In the genomic region with DNA sequence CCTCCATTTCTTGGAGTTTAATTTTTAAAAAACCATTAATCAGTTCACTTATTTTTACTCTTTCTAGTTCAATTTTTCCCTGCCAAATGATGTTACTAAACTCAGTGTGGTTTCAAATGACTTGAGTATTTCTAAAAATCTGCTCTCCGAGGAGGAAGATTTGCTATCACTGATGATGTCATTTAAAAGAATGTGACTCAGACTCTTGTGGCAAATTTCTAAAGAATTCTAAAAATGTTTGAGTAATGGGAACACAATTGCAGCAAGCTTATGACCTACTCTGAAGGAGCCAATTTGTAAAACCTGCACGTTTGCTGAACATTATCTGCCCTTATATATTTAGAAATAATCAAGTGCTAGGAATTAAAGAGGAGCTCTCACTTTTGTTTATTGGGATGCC, we compare ENCODE assay signal across 12 cellular contexts.
DNase-seq lines count a peak whose midpoint lies in the region; ATAC-seq, FAIRE-seq and TF ChIP-seq lines count a peak whose summit lies in the region.
"Had no signal": no experiment of that assay in that cellular context is flagged by ENCODE, and none has a peak within 500 bp of the region (broad histone marks: within the 10 kb centered on the region; RNA-seq: fewer than 3 reads in every experiment).

No MANE protein-coding gene starts in this region.

- DNase-seq in activated T-cell treated with anti-CD3 and anti-CD28 coated beads, Interleukin-2, amount 50 U/mL, for 72 hours, result no peak
- DNase-seq in activated T-cell treated with anti-CD3 and anti-CD28 coated beads, Interleukin-2, amount 50 U/mL, for 1 hour, result no peak
- DNase-seq in SW480 (ENCODE audit: low spot score) (peak; percentile 24), foreskin keratinocyte (peak; percentile 74 to 85), type B pancreatic cell (ENCODE audit: extremely low spot score, unreplicated experiment) (no peak), GM12891 (ENCODE audit: insufficient read length, low spot score) (no peak), MG63 (no peak)
- DNase-seq: activated CD8-positive, alpha-beta T cell treated with anti-CD3 and anti-CD28 coated beads, Interleukin-2, amount 10 ng/mL, durations not matched to agents 7 days and 5 days; naive B cell; NCI-H524 had no signal

- H3K4me1 Mint-ChIP-seq in activated T-cell treated with anti-CD3 and anti-CD28 coated beads, Interleukin-2, amount 50 U/mL, for 72 hours (ENCODE audit: low read depth), result peaks cover 59% of the 10 kb centered on the region
- peaks cover 34% of the 10 kb centered on the region for H3K4me1 Mint-ChIP-seq in type B pancreatic cell (ENCODE audit: unreplicated experiment)

- H3K27me3 ChIP-seq in foreskin keratinocyte (no peaks in the 10 kb centered on the region), MG63 (no peaks in the 10 kb centered on the region)
- H3K27me3 ChIP-seq: BLaER1 treated with 17β-estradiol and CSF1 and Interleukin-3, amounts not matched to agents 10 nM and 100 nM had no signal

- peaks cover 10% of the 10 kb centered on the region for H3K27me3 Mint-ChIP-seq in activated T-cell treated with anti-CD3 and anti-CD28 coated beads, Interleukin-2, amount 50 U/mL, for 72 hours (ENCODE audit: low read depth)
- H3K27me3 Mint-ChIP-seq in type B pancreatic cell, result no peaks in the 10 kb centered on the region

- H3K9me3 Mint-ChIP-seq in activated T-cell treated with anti-CD3 and anti-CD28 coated beads, Interleukin-2, amount 50 U/mL, for 72 hours, result no peaks in the 10 kb centered on the region
- H3K9me3 Mint-ChIP-seq in type B pancreatic cell, result peaks cover 5% of the 10 kb centered on the region
- H3K9me3 Mint-ChIP-seq: naive B cell had no signal

- no peaks in the 10 kb centered on the region for H3K36me3 Mint-ChIP-seq in activated T-cell treated with anti-CD3 and anti-CD28 coated beads, Interleukin-2, amount 50 U/mL, for 72 hours (ENCODE audit: insufficient read depth in 2 of 2)
- H3K36me3 Mint-ChIP-seq in type B pancreatic cell, result no peaks in the 10 kb centered on the region
- H3K36me3 Mint-ChIP-seq: naive B cell had no signal

- no peak overlapping the region for H3K27ac ChIP-seq in foreskin keratinocyte

- no peak overlapping the region for H3K4me3 ChIP-seq in MG63
- H3K4me3 ChIP-seq: BLaER1 treated with 17β-estradiol and CSF1 and Interleukin-3, amounts not matched to agents 10 nM and 100 nM had no signal

- H3K4me3 Mint-ChIP-seq in activated T-cell treated with anti-CD3 and anti-CD28 coated beads, Interleukin-2, amount 50 U/mL, for 72 hours, result peak overlapping the region; percentile 52 to 80
- peak overlapping the region; percentile 64 for H3K4me3 Mint-ChIP-seq in type B pancreatic cell
- H3K4me3 Mint-ChIP-seq: activated CD8-positive, alpha-beta T cell treated with anti-CD3 and anti-CD28 coated beads, Interleukin-2, amount 10 ng/mL, durations not matched to agents 7 days and 5 days had no signal

- no peak for TF ChIP-seq POLR2A in GM12891 (IDR thresholded peaks at IDR 0.05; ENCODE audit: low read depth, low read length)

- no peaks in the 10 kb centered on the region for H3K36me3 ChIP-seq in MG63
- H3K36me3 ChIP-seq: BLaER1 treated with 17β-estradiol and CSF1 and Interleukin-3, amounts not matched to agents 10 nM and 100 nM had no signal

- H3K27ac Mint-ChIP-seq in activated T-cell treated with anti-CD3 and anti-CD28 coated beads, Interleukin-2, amount 50 U/mL, for 72 hours, result peak overlapping the region; percentile 82
- H3K27ac Mint-ChIP-seq in type B pancreatic cell, result peak overlapping the region; percentile 73
- H3K27ac Mint-ChIP-seq: activated CD8-positive, alpha-beta T cell treated with anti-CD3 and anti-CD28 coated beads, Interleukin-2, amount 10 ng/mL, durations not matched to agents 7 days and 5 days; naive B cell had no signal

- TF ChIP-seq CTCF in foreskin keratinocyte (conservative IDR thresholded peaks at IDR 0.05) (no peak), type B pancreatic cell (conservative IDR thresholded peaks at IDR 0.05) (no peak)

- H3K4me1 ChIP-seq in foreskin keratinocyte, result peaks cover 30% of the 10 kb centered on the region

- H3K9me3 ChIP-seq in MG63, result peaks cover 3% of the 10 kb centered on the region; the same call in 1 of the 2 replicates
- H3K9me3 ChIP-seq: BLaER1 treated with 17β-estradiol and CSF1 and Interleukin-3, amounts not matched to agents 10 nM and 100 nM had no signal

- FAIRE-seq in GM12891 (lab: Jason Lieb, UNC), result no peak

- peak; percentile 27 to 33 for ATAC-seq in activated T-cell treated with anti-CD3 and anti-CD28 coated beads, Interleukin-2, amount 50 U/mL, for 72 hours (replicated peaks in 1 of 2)
- ATAC-seq in foreskin keratinocyte, result peak; percentile 65
- no peak for ATAC-seq in HG02970 (IDR thresholded peaks at IDR 0.05; ENCODE audit: low FRiP score, unreplicated experiment)
- ATAC-seq: activated CD8-positive, alpha-beta T cell treated with anti-CD3 and anti-CD28 coated beads, Interleukin-2, amount 10 ng/mL, durations not matched to agents 7 days and 5 days had no signal

TF ChIP-seq in GM12891, 5 proteins besides CTCF, POLR2A, EP300 and RAD21:
- TF ChIP-seq POU2F2 (IDR thresholded peaks at IDR 0.05; ENCODE audit: low read depth, low read length), result no peak
- TF ChIP-seq POLR2AphosphoS5 (IDR thresholded peaks at IDR 0.05; ENCODE audit: low read depth, low read length), result no peak
- no peak for TF ChIP-seq SPI1 (IDR thresholded peaks at IDR 0.05; ENCODE audit: low read depth, low read length)
- no peak for TF ChIP-seq TAF1 (IDR thresholded peaks at IDR 0.05; ENCODE audit: low read depth, low read length)
- TF ChIP-seq PAX5 (IDR thresholded peaks at IDR 0.05; ENCODE audit: insufficient read depth, low read length, severe bottlenecking), result no peak
TF ChIP-seq in GM12891: peak in this region for 0.

Comparison
In these comparisons a context has a peak if more than half of its experiments do, and no peak if none do; other contexts are left out.
1. DNase-seq: peak in SW480 (single experiment) and foreskin keratinocyte (2 of 2); none in activated T-cell treated with anti-CD3 and anti-CD28 coated beads, Interleukin-2, amount 50 U/mL, for 72 hours (0 of 2), activated T-cell treated with anti-CD3 and anti-CD28 coated beads, Interleukin-2, amount 50 U/mL, for 1 hour (single experiment), type B pancreatic cell (single experiment), GM12891 (single experiment) and MG63 (single experiment).